9 cellular contexts compared by ENCODE assay signal in genomic region chr1:216528816-216529215, GRCh38.
A peak's percentile ranks its signal among the peaks of the same experiment; 100 is the strongest.
DNase-seq lines count a peak whose midpoint lies in the region; ATAC-seq, FAIRE-seq and TF ChIP-seq lines count a peak whose summit lies in the region.
"Had no signal": no experiment of that assay in that cellular context is flagged by ENCODE, and none has a peak within 500 bp of the region (broad histone marks: within the 10 kb centered on the region; RNA-seq: fewer than 3 reads in every experiment).

No MANE protein-coding gene starts in this region.

- no peak overlapping the region for H3K4me3 ChIP-seq in HepG2 (replicated peaks in 1 of 3; ENCODE audit: insufficient read depth in 1 of 3, low read depth in 2 of 3, low read length in 3 of 3)

- DNase-seq in HuH-7 (ENCODE audit: low spot score) (peak; percentile 25), memory B cell (ENCODE audit: low spot score in 2 of 2) (peak in 1 of 2 donors; percentile 14), HepG2 (ENCODE audit: low spot score) (no peak), COR-L47 (lab: John Stamatoyannopoulos, UW) (no peak), pons (ENCODE audit: low spot score) (no peak)
- DNase-seq in activated CD8-positive, alpha-beta memory T cell treated with anti-CD3 and anti-CD28 coated beads, Interleukin-2, amount 10 ng/mL, durations not matched to agents 7 days and 5 days = no peak
- DNase-seq: NCI-H2227 treated with DMSO at 0.1 percent for 48 hours had no signal

- no peak for FAIRE-seq in HepG2 (lab: Jason Lieb, UNC)

- no peak for TF ChIP-seq RAD21 in HepG2 (CRISPR knock-in tag; IDR thresholded peaks at IDR 0.05)

- no peak overlapping the region for H3K9ac ChIP-seq in HepG2 (ENCODE audit: insufficient read depth, low read depth, low read length)

- POLR2A ChIA-PET in HepG2 (lab: Yijun Ruan, JAX) = no interaction called here

- no peaks in the 10 kb centered on the region for H3K79me2 ChIP-seq in HepG2 (ENCODE audit: insufficient read depth, low read length)

- H3K27me3 Mint-ChIP-seq in memory B cell = no peaks in the 10 kb centered on the region
- no peaks in the 10 kb centered on the region for H3K27me3 Mint-ChIP-seq in activated CD8-positive, alpha-beta memory T cell treated with anti-CD3 and anti-CD28 coated beads, Interleukin-2, amount 10 ng/mL, durations not matched to agents 7 days and 5 days

- H3K27ac Mint-ChIP-seq in memory B cell = peak overlapping the region; percentile 46
- H3K27ac Mint-ChIP-seq in activated CD8-positive, alpha-beta memory T cell treated with anti-CD3 and anti-CD28 coated beads, Interleukin-2, amount 10 ng/mL, durations not matched to agents 7 days and 5 days = no peak overlapping the region

- no peak for TF ChIP-seq CTCF in HepG2 (CRISPR knock-in tag; IDR thresholded peaks at IDR 0.05)

- peaks cover 29% of the 10 kb centered on the region for H3K4me1 Mint-ChIP-seq in memory B cell
- no peaks in the 10 kb centered on the region for H3K4me1 Mint-ChIP-seq in activated CD8-positive, alpha-beta memory T cell treated with anti-CD3 and anti-CD28 coated beads, Interleukin-2, amount 10 ng/mL, durations not matched to agents 7 days and 5 days

- ATAC-seq in GM18868 (IDR thresholded peaks at IDR 0.05; ENCODE audit: unreplicated experiment) = peak; percentile 86
- ATAC-seq in HG02571 (IDR thresholded peaks at IDR 0.05; ENCODE audit: unreplicated experiment) = peak; percentile 84
- ATAC-seq in memory B cell (ENCODE audit: low read depth) = peak; percentile 91
- ATAC-seq in HepG2 = no peak
- no peak for ATAC-seq in activated CD8-positive, alpha-beta memory T cell treated with anti-CD3 and anti-CD28 coated beads, Interleukin-2, amount 10 ng/mL, durations not matched to agents 7 days and 5 days

- BruUV-seq in HepG2 (replicated peaks; lab: Mats Ljungman, UMichigan) = no TSS peak

- no peak overlapping the region for H2AFZ ChIP-seq in HepG2 (ENCODE audit: low read length)

- in situ Hi-C loops in HepG2 (cut with HindIII; ENCODE audit: extremely low pct_ligation_motif_present, low pct_unique_long_range_greater_than_20kb) = no loop called here

- peak overlapping the region; percentile 50 for H3K4me3 Mint-ChIP-seq in memory B cell
- no peak overlapping the region for H3K4me3 Mint-ChIP-seq in activated CD8-positive, alpha-beta memory T cell treated with anti-CD3 and anti-CD28 coated beads, Interleukin-2, amount 10 ng/mL, durations not matched to agents 7 days and 5 days

- no peaks in the 10 kb centered on the region for H3K27me3 ChIP-seq in HepG2 (ENCODE audit: control insufficient read depth in 1 of 2, insufficient read depth in 2 of 2, low read length in 2 of 2)

- CTCF ChIA-PET in HepG2 (lab: Yijun Ruan, JAX; ENCODE audit: low intra/inter-chr PET ratio, low total read pairs) = no interaction called here
- CTCF ChIA-PET in activated CD8-positive, alpha-beta memory T cell treated with anti-CD3 and anti-CD28 coated beads, Interleukin-2, amount 10 ng/mL, durations not matched to agents 7 days and 5 days (lab: Charles Lee) = no interaction called here

- intact Hi-C loops in HepG2 (cut with micrococcal nuclease; ENCODE audit: unreplicated experiment) = no loop called here

- H4K20me1 ChIP-seq in HepG2 (ENCODE audit: insufficient read depth, low read length) = no peaks in the 10 kb centered on the region

- TF ChIP-seq POLR2A in HepG2 (IDR thresholded peaks at IDR 0.05; ENCODE audit: insufficient read depth in 1 of 2, low read depth in 2 of 2, low read length in 2 of 2) = no peak

- peaks cover 5% of the 10 kb centered on the region for H3K9me3 Mint-ChIP-seq in memory B cell
- peaks cover 12% of the 10 kb centered on the region for H3K9me3 Mint-ChIP-seq in activated CD8-positive, alpha-beta memory T cell treated with anti-CD3 and anti-CD28 coated beads, Interleukin-2, amount 10 ng/mL, durations not matched to agents 7 days and 5 days (ENCODE audit: low read depth)

- H3K36me3 Mint-ChIP-seq in memory B cell = peaks cover 2% of the 10 kb centered on the region
- H3K36me3 Mint-ChIP-seq in activated CD8-positive, alpha-beta memory T cell treated with anti-CD3 and anti-CD28 coated beads, Interleukin-2, amount 10 ng/mL, durations not matched to agents 7 days and 5 days = no peaks in the 10 kb centered on the region

- no peaks in the 10 kb centered on the region for H3K9me3 ChIP-seq in HepG2 (ENCODE audit: low read length)

- H3K27ac ChIP-seq in HepG2 (ENCODE audit: extremely low read length, insufficient read depth, low read length) = no peak overlapping the region

- no peak overlapping the region for H3K4me2 ChIP-seq in HepG2 (ENCODE audit: low read depth, low read length)

- no peaks in the 10 kb centered on the region for H3K36me3 ChIP-seq in HepG2 (replicated peaks in 1 of 2; ENCODE audit: control insufficient read depth in 1 of 2, insufficient read depth in 2 of 2, low read length in 2 of 2)

- 0% methylated on average over 1 of the region's 1 CpG for WGBS in HepG2 (ENCODE audit: low lambda C conversion rate)

- no peaks in the 10 kb centered on the region for H3K4me1 ChIP-seq in HepG2 (ENCODE audit: insufficient read depth, low read length)

- no peak for TF ChIP-seq EP300 in HepG2 (IDR thresholded peaks at IDR 0.05; ENCODE audit: low read depth in 2 of 2, low read length in 2 of 2)
- TF ChIP-seq EP300 in HepG2 (CRISPR knock-in tag; IDR thresholded peaks at IDR 0.05; ENCODE audit: borderline replicate concordance) = no peak

TF ChIP-seq in HepG2, 621 proteins besides CTCF, POLR2A, EP300 and RAD21:
- TF ChIP-seq ZNF766 (CRISPR knock-in tag; IDR thresholded peaks at IDR 0.05; ENCODE audit: borderline replicate concordance) = no peak
- TF ChIP-seq DBP (CRISPR knock-in tag; IDR thresholded peaks at IDR 0.05; ENCODE audit: not compliant biosample characterization) = no peak
- TF ChIP-seq THAP11 (CRISPR knock-in tag; IDR thresholded peaks at IDR 0.05) = no peak
- no peak for TF ChIP-seq LBX2 (CRISPR knock-in tag; IDR thresholded peaks at IDR 0.05; ENCODE audit: borderline replicate concordance)
- TF ChIP-seq ZNF317 (CRISPR knock-in tag; IDR thresholded peaks at IDR 0.05) = no peak

Comparison
In these comparisons a context has a peak if more than half of its experiments do, and no peak if none do; other contexts are left out.
1. ATAC-seq: peak in GM18868 (single experiment), HG02571 (single experiment) and memory B cell (single experiment); none in HepG2 (single experiment) and activated CD8-positive, alpha-beta memory T cell treated with anti-CD3 and anti-CD28 coated beads, Interleukin-2, amount 10 ng/mL, durations not matched to agents 7 days and 5 days (single experiment).